8 cellular contexts compared by ENCODE assay signal in genomic region chr5:151257731-151258715, GRCh38.
DNase-seq lines count a peak whose midpoint lies in the region; ATAC-seq and TF ChIP-seq lines count a peak whose summit lies in the region.

No MANE protein-coding gene starts in this region.

- no peak for TF ChIP-seq CTCF in fibroblast of mammary gland (conservative IDR thresholded peaks at IDR 0.05; ENCODE audit: control insufficient read depth, insufficient read depth, low read depth, low read length)

- peak; percentile 30 for ATAC-seq in GM19438 (IDR thresholded peaks at IDR 0.05; ENCODE audit: low read depth, unreplicated experiment)
- no peak for ATAC-seq in HG03469 (IDR thresholded peaks at IDR 0.05; ENCODE audit: unreplicated experiment)
- no peak for ATAC-seq in HG02759 (IDR thresholded peaks at IDR 0.05; ENCODE audit: unreplicated experiment)

- DNase-seq in AG20443 (ENCODE audit: low spot score), result peak; percentile 30
- DNase-seq in HPDE6-E6E7 (ENCODE audit: extremely low spot score), result peak; percentile 52
- peak; percentile 12 for DNase-seq in fibroblast of mammary gland (ENCODE audit: low read depth)
- no peak for DNase-seq in OCI-M2 (lab: John Stamatoyannopoulos, UW; ENCODE audit: unreplicated experiment)
- DNase-seq in HuH-7 (ENCODE audit: low spot score), result no peak

- H3K4me3 ChIP-seq in fibroblast of mammary gland (ENCODE audit: control insufficient read depth, low read depth, low read length), result no peak overlapping the region

Comparison
In these comparisons a context has a peak if more than half of its experiments do, and no peak if none do; other contexts are left out.
1. DNase-seq: peak in AG20443 (single experiment), HPDE6-E6E7 (single experiment) and fibroblast of mammary gland (single experiment); none in OCI-M2 (single experiment) and HuH-7 (single experiment).